14 cellular contexts compared by ENCODE assay signal in the genomic region with DNA sequence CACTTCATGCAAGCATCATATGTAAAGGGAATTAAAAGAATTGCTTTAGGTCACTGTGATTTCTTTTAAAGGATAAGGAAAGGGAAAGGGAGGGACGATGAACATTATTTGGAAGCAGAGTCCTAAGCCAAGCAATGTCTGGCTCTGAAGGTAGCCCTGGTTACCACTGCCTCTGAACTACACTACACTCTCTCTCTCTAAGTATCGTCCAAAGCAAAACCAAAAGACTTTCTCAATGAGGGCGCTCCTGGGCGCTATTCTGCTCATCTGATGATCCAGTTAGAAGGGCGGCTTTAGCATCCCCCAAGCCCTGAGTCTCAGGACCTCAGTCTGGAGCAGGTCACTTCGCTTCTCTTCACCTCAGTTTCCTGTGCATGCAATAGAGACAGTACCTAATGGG. TPM values are rescaled to one million over a fixed set of nuclear protein-coding genes. Genes with fewer than 3 reads are reported as not detected.
DNase-seq lines count a peak whose midpoint lies in the region; ATAC-seq and TF ChIP-seq lines count a peak whose summit lies in the region.
"Had no signal": no experiment of that assay in that cellular context is flagged by ENCODE, and none has a peak within 500 bp of the region (broad histone marks: within the 10 kb centered on the region; RNA-seq: fewer than 3 reads in every experiment).

No MANE protein-coding gene starts in this region.

- H3K27ac ChIP-seq in SU-DHL-6 (ENCODE audit: low read depth, low read length) (peak overlapping the region; percentile 40), gastroesophageal sphincter (peak overlapping the region in 3 of 4 donors; percentile 1 to 33 (median 9))
- H3K27ac ChIP-seq: brain microvascular endothelial cell, neutrophil had no signal

- H3K27me3 ChIP-seq in SU-DHL-6 (ENCODE audit: low read length) (no peaks in the 10 kb centered on the region), gastroesophageal sphincter (no peaks in the 10 kb centered on the region), H7 (ENCODE audit: control insufficient read depth, insufficient read depth, low read length) (no peaks in the 10 kb centered on the region)
- H3K27me3 ChIP-seq: brain microvascular endothelial cell, neutrophil, spleen, tibial nerve had no signal

- H3K9me3 ChIP-seq in SU-DHL-6 (ENCODE audit: insufficient read depth, low read length) (no peaks in the 10 kb centered on the region), gastroesophageal sphincter (no peaks in the 10 kb centered on the region)
- H3K9me3 ChIP-seq: neutrophil, spleen, tibial nerve had no signal

- TF ChIP-seq CTCF in SU-DHL-6 (IDR thresholded peaks at IDR 0.05; ENCODE audit: insufficient read depth, low read length, poor library complexity, severe bottlenecking) (no peak), gastroesophageal sphincter (IDR thresholded peaks at IDR 0.05) (no peak)

- H3K4me2 ChIP-seq in SU-DHL-6 (ENCODE audit: low read depth, low read length, poor library complexity, severe bottlenecking), result peak overlapping the region; percentile 25

- no peak overlapping the region for H2AFZ ChIP-seq in SU-DHL-6 (ENCODE audit: low read depth, low read length, severe bottlenecking)

- no peak overlapping the region for H3K9ac ChIP-seq in SU-DHL-6 (ENCODE audit: low read length)

- no peaks in the 10 kb centered on the region for H3K9me3 Mint-ChIP-seq in activated T-cell treated with anti-CD3 and anti-CD28 coated beads, Interleukin-2, amount 50 U/mL, for 24 hours
- H3K9me3 Mint-ChIP-seq in stimulated activated memory B cell treated with anti-CD40 and anti-IgM and Interleukin-4, amounts not matched to agents 10 μg/mL and 1 μg/mL and 100 μg/mL, for 72 hours, result no peaks in the 10 kb centered on the region

- no peak for TF ChIP-seq EP300 in gastroesophageal sphincter (IDR thresholded peaks at IDR 0.05)

- H3K36me3 ChIP-seq in SU-DHL-6 (ENCODE audit: low read length) (no peaks in the 10 kb centered on the region), gastroesophageal sphincter (no peaks in the 10 kb centered on the region), H7 (replicated peaks; ENCODE audit: control insufficient read depth, insufficient read depth, low read length) (no peaks in the 10 kb centered on the region)
- H3K36me3 ChIP-seq: brain microvascular endothelial cell, neutrophil, spleen, tibial nerve had no signal

- no peaks in the 10 kb centered on the region for H3K27me3 Mint-ChIP-seq in activated T-cell treated with anti-CD3 and anti-CD28 coated beads, Interleukin-2, amount 50 U/mL, for 24 hours
- no peaks in the 10 kb centered on the region for H3K27me3 Mint-ChIP-seq in stimulated activated memory B cell treated with anti-CD40 and anti-IgM and Interleukin-4, amounts not matched to agents 10 μg/mL and 1 μg/mL and 100 μg/mL, for 72 hours

- no peak overlapping the region for H3K4me3 Mint-ChIP-seq in activated T-cell treated with anti-CD3 and anti-CD28 coated beads, Interleukin-2, amount 50 U/mL, for 24 hours
- H3K4me3 Mint-ChIP-seq in stimulated activated memory B cell treated with anti-CD40 and anti-IgM and Interleukin-4, amounts not matched to agents 10 μg/mL and 1 μg/mL and 100 μg/mL, for 72 hours, result no peak overlapping the region

- peak overlapping the region; percentile 90 for H3K27ac Mint-ChIP-seq in activated T-cell treated with anti-CD3 and anti-CD28 coated beads, Interleukin-2, amount 50 U/mL, for 24 hours
- H3K27ac Mint-ChIP-seq in stimulated activated memory B cell treated with anti-CD40 and anti-IgM and Interleukin-4, amounts not matched to agents 10 μg/mL and 1 μg/mL and 100 μg/mL, for 72 hours, result peak overlapping the region; percentile 47

- peaks cover 44% of the 10 kb centered on the region for H3F3A ChIP-seq in SU-DHL-6 (ENCODE audit: insufficient read depth)

- no peak for TF ChIP-seq POLR2A in gastroesophageal sphincter (IDR thresholded peaks at IDR 0.05)
- no peak for TF ChIP-seq POLR2A in erythroblast (IDR thresholded peaks at IDR 0.05; ENCODE audit: low read length)

- ATAC-seq in gastroesophageal sphincter, result no peak
- ATAC-seq in stimulated activated memory B cell treated with anti-CD40 and anti-IgM and Interleukin-4, amounts not matched to agents 10 μg/mL and 1 μg/mL and 100 μg/mL, for 72 hours, result no peak

- intact Hi-C loops in head of caudate nucleus (cut with DNase I), result no loop called here

- H3K36me3 Mint-ChIP-seq in activated T-cell treated with anti-CD3 and anti-CD28 coated beads, Interleukin-2, amount 50 U/mL, for 24 hours (ENCODE audit: low read depth), result peaks cover 76% of the 10 kb centered on the region
- H3K36me3 Mint-ChIP-seq in stimulated activated memory B cell treated with anti-CD40 and anti-IgM and Interleukin-4, amounts not matched to agents 10 μg/mL and 1 μg/mL and 100 μg/mL, for 72 hours, result peaks cover 9% of the 10 kb centered on the region

- H3K4me1 ChIP-seq in gastroesophageal sphincter, result peaks cover 14 to 89% (median 56%) of the 10 kb centered on the region in 3 donors

- no peaks in the 10 kb centered on the region for H3K9me2 ChIP-seq in SU-DHL-6 (replicated peaks; ENCODE audit: insufficient read depth, low read length)

- 39 to 60% methylated on average over 3 to 4 of the region's 6 CpGs for WGBS in gastroesophageal sphincter (ENCODE audit: low coverage in 1 of 2), 2 donors

- peaks cover 100% of the 10 kb centered on the region for H3K79me2 ChIP-seq in SU-DHL-6 (ENCODE audit: insufficient read depth, low read length)

- H3K4me1 Mint-ChIP-seq in activated T-cell treated with anti-CD3 and anti-CD28 coated beads, Interleukin-2, amount 50 U/mL, for 24 hours (ENCODE audit: low read depth), result peaks cover 89% of the 10 kb centered on the region
- peaks cover 82% of the 10 kb centered on the region for H3K4me1 Mint-ChIP-seq in stimulated activated memory B cell treated with anti-CD40 and anti-IgM and Interleukin-4, amounts not matched to agents 10 μg/mL and 1 μg/mL and 100 μg/mL, for 72 hours

- H4K20me1 ChIP-seq in SU-DHL-6 (ENCODE audit: low read depth, low read length), result peaks cover 33% of the 10 kb centered on the region; the same call in 1 of the 2 replicates

- no peak for DNase-seq in activated T-cell treated with anti-CD3 and anti-CD28 coated beads, Interleukin-2, amount 50 U/mL, for 24 hours
- DNase-seq in activated T-cell treated with anti-CD3 and anti-CD28 coated beads for 4 hours (no peak), erythroblast (lab: John Stamatoyannopoulos, UW) (no peak), H7 (no peak), head of caudate nucleus (no peak)
- DNase-seq: brain microvascular endothelial cell, DND-41, NCI-H526, spleen had no signal

- H3K4me3 ChIP-seq in SU-DHL-6 (ENCODE audit: insufficient read depth, low read length, poor library complexity, severe bottlenecking) (no peak overlapping the region), gastroesophageal sphincter (no peak overlapping the region), H7 (ENCODE audit: insufficient read depth, low read depth, low read length) (no peak overlapping the region)
- H3K4me3 ChIP-seq: spleen, tibial nerve had no signal

RNA-seq across cellular contexts. Expression of a gene that starts 26.2 kb away (rescaled TPM):
- 10 to 100 TPM; 52.4 to 72.2 (median 59.5) TPM for total RNA-seq in gastroesophageal sphincter
- total RNA-seq in H7 (2014; rRNA removed; shearing (Covaris generic)), result 24.3 and 34.0 TPM in 2 replicates
